8 cellular contexts compared by ENCODE assay signal in genomic region chr11:114400222-114400973, GRCh38. TPM values are rescaled to one million over a fixed set of nuclear protein-coding genes. Genes with fewer than 3 reads are reported as not detected.
DNase-seq lines count a peak whose midpoint lies in the region; ATAC-seq, FAIRE-seq and TF ChIP-seq lines count a peak whose summit lies in the region.

C11orf71 (minus strand) TSS chr11:114400511; CDS start chr11:114400331, 180 bp downstream.
RBM7 (plus strand) TSS chr11:114400666; CDS start chr11:114400672, 6 bp downstream.

- no peaks in the 10 kb centered on the region for H3K27me3 Mint-ChIP-seq in T-helper 2 cell treated with Interferon-gamma antibody and Interleukin-4, amounts not matched to agents 5 μg/mL and 100 μg/mL, for 36 hours (ENCODE audit: low read depth)
- no peaks in the 10 kb centered on the region for H3K27me3 Mint-ChIP-seq in astrocyte (ENCODE audit: low read depth, unreplicated experiment)

- peaks cover 16% of the 10 kb centered on the region for H3K36me3 ChIP-seq in astrocyte (ENCODE audit: insufficient read depth, low read length)
- no peaks in the 10 kb centered on the region for H3K36me3 ChIP-seq in rectal smooth muscle tissue (ENCODE audit: control insufficient read depth, insufficient read depth, low read length)
- no peaks in the 10 kb centered on the region for H3K36me3 ChIP-seq in aorta (ENCODE audit: control insufficient read depth in 1 of 2, insufficient read depth in 2 of 2, low read length in 1 of 2)

- H3K36me3 Mint-ChIP-seq in T-helper 2 cell treated with Interferon-gamma antibody and Interleukin-4, amounts not matched to agents 5 μg/mL and 100 μg/mL, for 36 hours (ENCODE audit: low read depth) = peaks cover 23% of the 10 kb centered on the region
- peaks cover 2% of the 10 kb centered on the region for H3K36me3 Mint-ChIP-seq in astrocyte (ENCODE audit: low read depth, unreplicated experiment)

- H3K27me3 ChIP-seq in astrocyte (ENCODE audit: insufficient read depth, low read length) (no peaks in the 10 kb centered on the region), rectal smooth muscle tissue (ENCODE audit: control insufficient read depth, insufficient read depth, low read length) (no peaks in the 10 kb centered on the region), aorta (ENCODE audit: control insufficient read depth in 1 of 2, insufficient read depth in 2 of 2, low read length in 1 of 2) (no peaks in the 10 kb centered on the region)

- H3K9ac ChIP-seq in astrocyte (ENCODE audit: low read length) (peak within 1 kb of the TSS; percentile 100), rectal smooth muscle tissue (ENCODE audit: low read length) (peak within 1 kb of the TSS; percentile 98)

- no peaks in the 10 kb centered on the region for H3K9me3 ChIP-seq in astrocyte (ENCODE audit: insufficient read depth, low read depth, low read length)
- H3K9me3 ChIP-seq in aorta (ENCODE audit: control insufficient read depth, low read length) = no peaks in the 10 kb centered on the region

- peak; percentile 95 for ATAC-seq in GM18498 (IDR thresholded peaks at IDR 0.05; ENCODE audit: unreplicated experiment)
- ATAC-seq in HG02938 (IDR thresholded peaks at IDR 0.05; ENCODE audit: unreplicated experiment) = peak; percentile 92
- peak; percentile 98 for ATAC-seq in aorta (ENCODE audit: low FRiP score)

- intact Hi-C loops in aorta (cut with DNase I) = loop anchor here (2.0 to 10.0 kb wide), 6 partner anchors 33 to 118 kb away; partner anchors contain the start of genes REXO2 (in 2 of the 2) and NNMT (in 1 of the 2)

- FAIRE-seq in astrocyte (lab: Jason Lieb, UNC) = peak; percentile 84

- no peaks in the 10 kb centered on the region for H3K9me3 Mint-ChIP-seq in T-helper 2 cell treated with Interferon-gamma antibody and Interleukin-4, amounts not matched to agents 5 μg/mL and 100 μg/mL, for 36 hours
- H3K9me3 Mint-ChIP-seq in astrocyte (ENCODE audit: unreplicated experiment) = no peaks in the 10 kb centered on the region

- peak within 1 kb of the TSS; percentile 84 for H2AFZ ChIP-seq in astrocyte (ENCODE audit: low read depth, low read length)

- H3K4me1 Mint-ChIP-seq in T-helper 2 cell treated with Interferon-gamma antibody and Interleukin-4, amounts not matched to agents 5 μg/mL and 100 μg/mL, for 36 hours (ENCODE audit: low read depth) = peaks cover 30% of the 10 kb centered on the region
- H3K4me1 Mint-ChIP-seq in astrocyte (ENCODE audit: low read depth, unreplicated experiment) = peaks cover 31% of the 10 kb centered on the region

- H4K20me1 ChIP-seq in astrocyte (ENCODE audit: insufficient read depth, low read length) = peaks cover 18% of the 10 kb centered on the region

- H3K79me2 ChIP-seq in astrocyte (ENCODE audit: insufficient read depth, low read length) = peaks cover 65% of the 10 kb centered on the region

- peaks cover 16% of the 10 kb centered on the region for H3K4me1 ChIP-seq in astrocyte (ENCODE audit: insufficient read depth, low read length)
- H3K4me1 ChIP-seq in rectal smooth muscle tissue (ENCODE audit: control insufficient read depth, insufficient read depth, low read length) = peaks cover 8% of the 10 kb centered on the region
- peaks cover 1 to 4% of the 10 kb centered on the region in 2 donors for H3K4me1 ChIP-seq in aorta (ENCODE audit: control insufficient read depth in 1 of 2, insufficient read depth in 2 of 2, low read length in 2 of 2)

- DNase-seq in NCI-H187 (lab: John Stamatoyannopoulos, UW) = peak; percentile 93 to 95
- peak; percentile 98 for DNase-seq in T-helper 2 cell treated with Interferon-gamma antibody and Interleukin-4, amounts not matched to agents 5 μg/mL and 100 μg/mL, for 36 hours (ENCODE audit: low spot score)
- peak; percentile 97 for DNase-seq in astrocyte (ENCODE audit: low read depth)
- peak; percentile 94 for DNase-seq in hepatic stellate cell (ENCODE audit: low spot score)
- peak; percentile 99 to 100 for DNase-seq in aorta

- H3K27ac ChIP-seq in astrocyte (ENCODE audit: low read depth, low read length) = peak within 1 kb of the TSS; percentile 100
- peak within 1 kb of the TSS; percentile 99 for H3K27ac ChIP-seq in rectal smooth muscle tissue (ENCODE audit: low read depth, low read length)
- H3K27ac ChIP-seq in aorta (ENCODE audit: low read depth in 1 of 2, low read length in 2 of 2) = peak within 1 kb of the TSS; percentile 79 to 94

- peak within 1 kb of the TSS; percentile 90 for H3K4me3 Mint-ChIP-seq in T-helper 2 cell treated with Interferon-gamma antibody and Interleukin-4, amounts not matched to agents 5 μg/mL and 100 μg/mL, for 36 hours
- H3K4me3 Mint-ChIP-seq in astrocyte (ENCODE audit: unreplicated experiment) = peak within 1 kb of the TSS; percentile 94

- peak within 1 kb of the TSS; percentile 89 for H3K4me2 ChIP-seq in astrocyte (ENCODE audit: low read length)

- WGBS in aorta, 2 donors = 0 to 1% methylated on average over 69 of the region's 69 CpGs

- H3K4me3 ChIP-seq in astrocyte (ENCODE audit: insufficient read depth, low read depth, low read length) = peak within 1 kb of the TSS; percentile 99
- peak within 1 kb of the TSS; percentile 98 for H3K4me3 ChIP-seq in rectal smooth muscle tissue (ENCODE audit: low read length)
- peak within 1 kb of the TSS; percentile 82 to 84 for H3K4me3 ChIP-seq in aorta (ENCODE audit: low read length in 2 of 2)

- H3K27ac Mint-ChIP-seq in T-helper 2 cell treated with Interferon-gamma antibody and Interleukin-4, amounts not matched to agents 5 μg/mL and 100 μg/mL, for 36 hours = peak within 1 kb of the TSS; percentile 97
- H3K27ac Mint-ChIP-seq in astrocyte (ENCODE audit: unreplicated experiment) = peak within 1 kb of the TSS; percentile 99

- TF ChIP-seq CTCF in astrocyte (IDR thresholded peaks at IDR 0.05; ENCODE audit: insufficient read depth, low read depth, low read length) = no peak

RNA-seq across cellular contexts. Expression of gene C11orf71, which starts in this region (rescaled TPM):
- total RNA-seq in astrocyte (2.2 and 2.9 TPM in 2 replicates), aorta (1 to 10 TPM; 4.4 to 4.9 TPM)
- 1 to 10 TPM; 4.4 to 6.1 TPM for polyA plus RNA-seq in aorta

RNA-seq across cellular contexts. Expression of gene RBM7, which starts in this region (rescaled TPM):
- total RNA-seq in astrocyte = 49.3 and 50.5 TPM in 2 replicates
- 10 to 100 TPM; 37.1 to 37.9 TPM for total RNA-seq in aorta
- polyA plus RNA-seq in aorta = 10 to 100 TPM; 19.9 to 22.3 TPM

Comparison
In these comparisons a context has a peak if more than half of its experiments do, and no peak if none do; other contexts are left out.
1. Peak in every context shown above with its lines: DNase-seq, ATAC-seq, H3K4me3 ChIP-seq and H3K27ac ChIP-seq.